9 cellular contexts compared by ENCODE assay signal in the genomic region with DNA sequence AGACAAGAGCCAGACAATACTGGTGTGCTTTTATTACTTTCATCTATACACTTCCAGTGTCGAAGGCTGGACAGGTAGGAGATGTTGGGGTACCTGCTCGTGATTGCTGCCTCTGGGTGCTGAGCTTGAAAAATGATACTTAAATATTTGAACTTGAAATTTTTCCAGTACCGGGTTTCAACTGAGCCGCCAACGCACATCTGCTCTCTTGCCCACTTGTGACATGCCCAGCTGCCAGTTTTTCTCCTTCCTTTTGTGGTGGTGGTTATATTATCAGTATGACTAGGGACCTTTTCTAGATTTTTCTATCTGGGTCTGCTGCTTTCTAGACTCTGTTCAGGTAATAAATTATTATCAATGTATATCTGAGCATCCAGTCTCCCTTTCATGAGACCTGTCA. TPM values are rescaled to one million over a fixed set of nuclear protein-coding genes. Genes with fewer than 3 reads are reported as not detected.
A peak's percentile ranks its signal among the peaks of the same experiment; 100 is the strongest.
DNase-seq lines count a peak whose midpoint lies in the region; ATAC-seq and TF ChIP-seq lines count a peak whose summit lies in the region.
"Had no signal": no experiment of that assay in that cellular context is flagged by ENCODE, and none has a peak within 500 bp of the region (broad histone marks: within the 10 kb centered on the region; RNA-seq: fewer than 3 reads in every experiment).

No MANE protein-coding gene starts in this region.

- H3K36me3 Mint-ChIP-seq in activated naive CD8-positive, alpha-beta T cell: peaks cover 10% of the 10 kb centered on the region
- H3K36me3 Mint-ChIP-seq in mesothelial cell of epicardium: no peaks in the 10 kb centered on the region

- in situ Hi-C loops in GM13977 (cut with MboI; ENCODE audit: low pct_unique_long_range_greater_than_20kb, low sequenced_read_pairs, unreplicated experiment): no loop called here

- no peaks in the 10 kb centered on the region for H3K27me3 Mint-ChIP-seq in activated naive CD8-positive, alpha-beta T cell
- H3K27me3 Mint-ChIP-seq in mesothelial cell of epicardium (ENCODE audit: low read depth): no peaks in the 10 kb centered on the region

- peak overlapping the region; percentile 93 for H3K4me3 Mint-ChIP-seq in activated naive CD8-positive, alpha-beta T cell
- peak overlapping the region; percentile 16 for H3K4me3 Mint-ChIP-seq in mesothelial cell of epicardium

- H3K9me3 Mint-ChIP-seq in activated naive CD8-positive, alpha-beta T cell (ENCODE audit: low read depth): no peaks in the 10 kb centered on the region
- H3K9me3 Mint-ChIP-seq in mesothelial cell of epicardium: peaks cover 9% of the 10 kb centered on the region

- peak; percentile 49 for DNase-seq in stimulated activated naive CD4-positive, alpha-beta T cell treated with Interleukin-2 at 50 U/mL for 16 hours (lab: John Stamatoyannopoulos, UW)
- DNase-seq in stimulated activated naive CD4-positive, alpha-beta T cell (lab: John Stamatoyannopoulos, UW): no peak
- DNase-seq in mesothelial cell of epicardium (ENCODE audit: low spot score in 2 of 2, unreplicated experiment in 2 of 2) (no peak), epidermal melanocyte (ENCODE audit: insufficient read length, low spot score) (no peak), GM13977 (ENCODE audit: low spot score) (no peak), KG1 (lab: John Stamatoyannopoulos, UW) (no peak)
- DNase-seq: central memory CD4-positive, alpha-beta T cell had no signal

- peak overlapping the region; percentile 93 for H3K27ac Mint-ChIP-seq in activated naive CD8-positive, alpha-beta T cell
- no peak overlapping the region for H3K27ac Mint-ChIP-seq in mesothelial cell of epicardium

- peaks cover 16% of the 10 kb centered on the region for H3K4me1 Mint-ChIP-seq in activated naive CD8-positive, alpha-beta T cell (ENCODE audit: low read depth)
- H3K4me1 Mint-ChIP-seq in mesothelial cell of epicardium: peaks cover 19% of the 10 kb centered on the region

- TF ChIP-seq CTCF in mesothelial cell of epicardium (IDR thresholded peaks at IDR 0.05; ENCODE audit: unreplicated experiment): no peak
- TF ChIP-seq CTCF in GM13977 (IDR thresholded peaks at IDR 0.05; ENCODE audit: extremely low read depth, insufficient read depth, missing control alignments): no peak

- no peak for ATAC-seq in GM21526 (IDR thresholded peaks at IDR 0.05; ENCODE audit: low FRiP score, unreplicated experiment)

RNA-seq across cellular contexts. Expression of gene OGT, which starts 3.4 kb away (rescaled TPM):
- total RNA-seq in mesothelial cell of epicardium: 201 to 206 TPM (median 202 TPM) in 3 replicates

RNA-seq across cellular contexts. Expression of gene GCNA, which starts 42.0 kb away (rescaled TPM):
- 0.84 to 1.1 TPM (median 0.94 TPM) in 3 replicates for total RNA-seq in mesothelial cell of epicardium
